Comparison of ENCODE assay signal across 15 cellular contexts in the genomic region with DNA sequence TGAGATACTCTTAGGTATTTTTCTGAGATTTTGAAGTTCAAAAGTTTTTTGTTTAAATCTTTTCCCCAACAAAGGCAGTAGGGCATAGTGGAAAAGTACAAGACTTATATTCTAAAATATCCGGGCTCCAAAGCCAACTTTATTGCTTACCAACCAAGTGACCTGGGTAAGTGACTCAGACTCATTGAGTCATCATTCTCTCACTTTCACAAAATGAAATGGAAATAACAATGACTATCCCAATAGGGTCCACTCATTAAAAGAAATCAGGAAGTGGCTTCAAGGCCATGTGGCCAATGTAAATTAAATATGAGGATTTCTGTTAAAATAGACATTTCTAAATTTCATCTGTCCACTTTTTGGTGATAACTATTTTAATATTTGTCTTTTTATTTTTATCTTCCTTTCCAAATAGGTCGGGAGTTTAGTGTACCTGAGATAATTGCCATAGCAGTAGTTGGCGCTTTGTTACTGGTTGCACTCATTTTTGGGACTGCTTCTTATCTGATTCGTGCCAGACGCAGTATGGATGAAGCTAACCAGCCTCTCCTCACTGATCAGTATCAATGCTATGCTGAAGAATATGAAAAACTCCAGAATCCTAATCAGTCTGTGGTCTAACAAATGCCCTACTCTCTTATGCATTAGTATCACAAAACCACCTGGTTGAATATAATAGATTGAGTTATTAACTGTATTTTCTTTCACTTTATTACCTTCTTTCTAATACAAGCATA. TPM values are rescaled to one million over a fixed set of nuclear protein-coding genes. Genes with fewer than 3 reads are reported as not detected.
DNase-seq lines count a peak whose midpoint lies in the region; ATAC-seq and TF ChIP-seq lines count a peak whose summit lies in the region.
"Had no signal": no experiment of that assay in that cellular context is flagged by ENCODE, and none has a peak within 500 bp of the region (broad histone marks: within the 10 kb centered on the region; RNA-seq: fewer than 3 reads in every experiment).

No MANE protein-coding gene starts in this region.

- no peak overlapping the region for H3K4me3 ChIP-seq in RWPE2 (ENCODE audit: severe bottlenecking)
- H3K4me3 ChIP-seq in naive thymus-derived CD4-positive, alpha-beta T cell (ENCODE audit: low read length) = no peak overlapping the region
- H3K4me3 ChIP-seq in stomach = no peak overlapping the region
- H3K4me3 ChIP-seq: K562, testis had no signal

- H3K27ac ChIP-seq in RWPE2 (ENCODE audit: poor library complexity, severe bottlenecking) = no peak overlapping the region
- H3K27ac ChIP-seq in naive thymus-derived CD4-positive, alpha-beta T cell (ENCODE audit: low read depth, low read length) = no peak overlapping the region
- no peak overlapping the region for H3K27ac ChIP-seq in stomach
- H3K27ac ChIP-seq: testis had no signal

- TF ChIP-seq POLR2A in stomach (IDR thresholded peaks at IDR 0.05) = no peak

- no peaks in the 10 kb centered on the region for H3K4me1 Mint-ChIP-seq in naive thymus-derived CD4-positive, alpha-beta T cell

- TF ChIP-seq CTCF in RWPE2 (IDR thresholded peaks at IDR 0.05; ENCODE audit: poor library complexity, severe bottlenecking) (no peak), stomach (IDR thresholded peaks at IDR 0.05) (no peak)

- H3K9me3 ChIP-seq in RWPE2 (ENCODE audit: severe bottlenecking) = no peaks in the 10 kb centered on the region
- no peaks in the 10 kb centered on the region for H3K9me3 ChIP-seq in naive thymus-derived CD4-positive, alpha-beta T cell (ENCODE audit: control insufficient read depth in 2 of 3, low read length in 3 of 3)
- H3K9me3 ChIP-seq in stomach = no peaks in the 10 kb centered on the region
- H3K9me3 ChIP-seq: Caco-2, testis had no signal

- no peak overlapping the region for H3K4me3 Mint-ChIP-seq in naive thymus-derived CD4-positive, alpha-beta T cell
- H3K4me3 Mint-ChIP-seq: activated naive CD4-positive, alpha-beta T cell treated with anti-CD3 and anti-CD28 coated beads for 36 hours; dendritic cell treated with granulocyte-macrophage colony-stimulating factor and Interleukin-4, amounts not matched to agents 40 ng/mL and 50 ng/mL, for 4 days; T-helper 2 cell treated with Interferon-gamma antibody and Interleukin-4, amounts not matched to agents 5 μg/mL and 100 μg/mL, for 36 hours had no signal

- H3K9me3 Mint-ChIP-seq in naive thymus-derived CD4-positive, alpha-beta T cell = peaks cover 0 to 5% (median 0%) of the 10 kb centered on the region in 11 donors
- H3K9me3 Mint-ChIP-seq: activated naive CD4-positive, alpha-beta T cell treated with anti-CD3 and anti-CD28 coated beads for 36 hours; dendritic cell treated with granulocyte-macrophage colony-stimulating factor and Interleukin-4, amounts not matched to agents 40 ng/mL and 50 ng/mL, for 4 days had no signal

- H3K36me3 Mint-ChIP-seq in naive thymus-derived CD4-positive, alpha-beta T cell = no peaks in the 10 kb centered on the region

- no peak overlapping the region for H3K27ac Mint-ChIP-seq in naive thymus-derived CD4-positive, alpha-beta T cell
- H3K27ac Mint-ChIP-seq: activated naive CD4-positive, alpha-beta T cell treated with anti-CD3 and anti-CD28 coated beads for 36 hours; dendritic cell treated with granulocyte-macrophage colony-stimulating factor and Interleukin-4, amounts not matched to agents 40 ng/mL and 50 ng/mL, for 4 days; T-helper 2 cell treated with Interferon-gamma antibody and Interleukin-4, amounts not matched to agents 5 μg/mL and 100 μg/mL, for 36 hours had no signal

- CTCF ChIA-PET in naive thymus-derived CD4-positive, alpha-beta T cell (lab: Charles Lee) = no interaction called here

- intact Hi-C loops in naive thymus-derived CD4-positive, alpha-beta T cell (cut with micrococcal nuclease) = no loop called here
- intact Hi-C loops in stomach (cut with DNase I; ENCODE audit: low total_unique reads) = no loop called here

- H3K4me1 ChIP-seq in RWPE2 (ENCODE audit: insufficient read depth, poor library complexity, severe bottlenecking) (peaks cover 9% of the 10 kb centered on the region), stomach (no peaks in the 10 kb centered on the region)
- no peaks in the 10 kb centered on the region for H3K4me1 ChIP-seq in naive thymus-derived CD4-positive, alpha-beta T cell (ENCODE audit: control insufficient read depth in 2 of 2, insufficient read depth in 2 of 2, low read length in 2 of 2)
- H3K4me1 ChIP-seq: Caco-2, testis had no signal

- DNase-seq in HCEC 1CT = peak; percentile 83
- no peak for DNase-seq in RWPE2 (ENCODE audit: low spot score)
- peak; percentile 97 for DNase-seq in renal cortical epithelial cell (ENCODE audit: low read depth)
- DNase-seq in naive thymus-derived CD4-positive, alpha-beta T cell = no peak
- DNase-seq in stomach = no peak
- no peak for DNase-seq in activated gamma-delta T cell treated with Interleukin-2 at 50 U/mL for 16 hours
- DNase-seq: activated naive CD4-positive, alpha-beta T cell treated with anti-CD3 and anti-CD28 coated beads for 36 hours; Caco-2; right cardiac atrium; testis had no signal

- H3K36me3 ChIP-seq in RWPE2 (ENCODE audit: low read depth) (no peaks in the 10 kb centered on the region), stomach (no peaks in the 10 kb centered on the region)
- H3K36me3 ChIP-seq in naive thymus-derived CD4-positive, alpha-beta T cell (ENCODE audit: control insufficient read depth in 2 of 3, insufficient read depth in 3 of 3, low read length in 3 of 3) = no peaks in the 10 kb centered on the region

- ATAC-seq in RWPE2 (ENCODE audit: low read depth) = peak; percentile 79
- peak; percentile 69 for ATAC-seq in esophagus mucosa
- ATAC-seq in HG02973 (IDR thresholded peaks at IDR 0.05; ENCODE audit: unreplicated experiment) = no peak
- ATAC-seq in naive thymus-derived CD4-positive, alpha-beta T cell = no peak
- ATAC-seq: K562, right cardiac atrium had no signal

- no peak for TF ChIP-seq EP300 in stomach (IDR thresholded peaks at IDR 0.05)

- no peaks in the 10 kb centered on the region for H3K27me3 Mint-ChIP-seq in naive thymus-derived CD4-positive, alpha-beta T cell
- H3K27me3 Mint-ChIP-seq: dendritic cell treated with granulocyte-macrophage colony-stimulating factor and Interleukin-4, amounts not matched to agents 40 ng/mL and 50 ng/mL, for 4 days had no signal

- WGBS in stomach, 5 donors = 71 to 82% (median 80%) methylated on average over 5 of the region's 5 CpGs

- H3K27me3 ChIP-seq in RWPE2 (ENCODE audit: insufficient read depth, poor library complexity, severe bottlenecking) (no peaks in the 10 kb centered on the region), stomach (no peaks in the 10 kb centered on the region)
- no peaks in the 10 kb centered on the region for H3K27me3 ChIP-seq in naive thymus-derived CD4-positive, alpha-beta T cell (ENCODE audit: control insufficient read depth in 2 of 2, insufficient read depth in 2 of 2, low read length in 2 of 2)
- H3K27me3 ChIP-seq: testis had no signal

- POLR2A ChIA-PET in naive thymus-derived CD4-positive, alpha-beta T cell (lab: Charles Lee) = no interaction called here

RNA-seq across cellular contexts. Expression of a gene that starts 15.5 kb away (rescaled TPM):
- not detected for total RNA-seq in esophagus mucosa
- total RNA-seq in renal cortical epithelial cell = 0.45 and 0.52 TPM in 2 replicates
- not detected for total RNA-seq in naive thymus-derived CD4-positive, alpha-beta T cell
- polyA plus RNA-seq in naive thymus-derived CD4-positive, alpha-beta T cell = not detected
- total RNA-seq in stomach = 1 to 10 TPM in 1 of 5 donors, not detected in 4; 2.9 TPM
- polyA plus RNA-seq in stomach = 1 to 10 TPM in 2 of 3 donors, under 1 TPM in 1; 0.18 to 4.7 (median 1.4) TPM
- total RNA-seq: activated naive CD4-positive, alpha-beta T cell treated with anti-CD3 and anti-CD28 coated beads for 36 hours; Caco-2; K562 had no signal
- polyA plus RNA-seq: K562 had no signal

Comparison
In these comparisons a context has a peak if more than half of its experiments do, and no peak if none do; other contexts are left out.
1. DNase-seq: peak in HCEC 1CT (single experiment) and renal cortical epithelial cell (single experiment); none in RWPE2 (single experiment), naive thymus-derived CD4-positive, alpha-beta T cell (0 of 9), stomach (single experiment) and activated gamma-delta T cell treated with Interleukin-2 at 50 U/mL for 16 hours (single experiment).
2. ATAC-seq: peak in RWPE2 (single experiment) and esophagus mucosa (single experiment); none in HG02973 (single experiment) and naive thymus-derived CD4-positive, alpha-beta T cell (single experiment).